14 cellular contexts compared by ENCODE assay signal in the genomic region with DNA sequence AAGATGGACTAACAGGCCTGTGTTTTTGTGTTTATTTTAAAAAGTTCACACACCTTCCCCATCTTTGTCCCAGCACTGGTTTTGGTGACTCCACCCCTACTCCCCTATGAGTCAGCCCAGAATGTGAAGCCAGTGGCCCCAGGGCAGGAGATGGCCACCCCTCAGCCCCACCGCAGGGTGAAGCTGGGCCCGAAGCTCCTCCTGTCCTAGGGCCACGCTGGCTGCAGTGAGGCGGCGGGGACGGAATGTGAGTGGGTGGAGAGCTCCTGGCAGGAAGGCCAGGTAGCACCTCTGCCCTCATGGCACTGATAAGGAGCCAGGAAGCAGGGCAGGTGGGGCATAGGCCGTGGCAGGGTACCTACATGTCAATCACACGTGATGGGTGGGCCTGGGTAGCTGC. TPM values are rescaled to one million over a fixed set of nuclear protein-coding genes. Genes with fewer than 3 reads are reported as not detected.
DNase-seq lines count a peak whose midpoint lies in the region; ATAC-seq and TF ChIP-seq lines count a peak whose summit lies in the region.
"Had no signal": no experiment of that assay in that cellular context is flagged by ENCODE, and none has a peak within 500 bp of the region (broad histone marks: within the 10 kb centered on the region; RNA-seq: fewer than 3 reads in every experiment).

No MANE protein-coding gene starts in this region.

- no peaks in the 10 kb centered on the region for H3K9me3 Mint-ChIP-seq in T-cell

- no peak for DNase-seq in cardiac muscle cell (ENCODE audit: low read depth in 1 of 2, low spot score in 1 of 2)
- DNase-seq in left ventricle myocardium inferior = no peak
- no peak for DNase-seq in T-cell
- DNase-seq in kidney tubule cell (ENCODE audit: low spot score) = peak; percentile 16
- DNase-seq in testis = no peak
- DNase-seq in C1 segment of cervical spinal cord (lab: John Stamatoyannopoulos, UW) = no peak
- DNase-seq: activated CD4-positive, alpha-beta T cell treated with anti-CD3 and anti-CD28 coated beads for 48 hours; NCI-H146; NCI-H510A; RPMI8226; T-helper 17 cell had no signal

- H3K27ac ChIP-seq in cardiac muscle cell (peak overlapping the region; percentile 60), left ventricle myocardium inferior (replicated peaks) (no peak overlapping the region), testis (no peak overlapping the region)

- peaks cover 7 to 22% (median 15%) of the 10 kb centered on the region in 3 donors for H3K4me1 Mint-ChIP-seq in T-cell

- H3K27me3 ChIP-seq in cardiac muscle cell = no peaks in the 10 kb centered on the region
- no peaks in the 10 kb centered on the region for H3K27me3 ChIP-seq in left ventricle myocardium inferior (ENCODE audit: low read depth)
- no peaks in the 10 kb centered on the region for H3K27me3 ChIP-seq in testis

- ATAC-seq in T-cell (replicated peaks in 1 of 4) (no peak), HG03565 (IDR thresholded peaks at IDR 0.05; ENCODE audit: unreplicated experiment) (no peak), HG03442 (IDR thresholded peaks at IDR 0.05; ENCODE audit: unreplicated experiment) (no peak)
- ATAC-seq: T-helper 17 cell had no signal

- H3K4me1 ChIP-seq in cardiac muscle cell (ENCODE audit: low read depth) = no peaks in the 10 kb centered on the region
- peaks cover 2% of the 10 kb centered on the region for H3K4me1 ChIP-seq in left ventricle myocardium inferior
- no peaks in the 10 kb centered on the region for H3K4me1 ChIP-seq in testis

- WGBS in testis, 2 donors = 82 to 85% methylated on average over 8 of the region's 8 CpGs

- H3K36me3 ChIP-seq in cardiac muscle cell (peaks cover 13% of the 10 kb centered on the region), left ventricle myocardium inferior (peaks cover 70% of the 10 kb centered on the region), testis (ENCODE audit: low read depth, missing control alignments) (no peaks in the 10 kb centered on the region)

- H3K36me3 Mint-ChIP-seq in T-cell = peaks cover 22% of the 10 kb centered on the region

- no peak overlapping the region for H3K4me3 Mint-ChIP-seq in T-cell
- H3K4me3 Mint-ChIP-seq: T-helper 17 cell had no signal

- no peak for TF ChIP-seq POLR2A in testis (IDR thresholded peaks at IDR 0.05)

- no peaks in the 10 kb centered on the region for H3K27me3 Mint-ChIP-seq in T-cell
- H3K27me3 Mint-ChIP-seq: T-helper 17 cell had no signal

- POLR2A ChIA-PET in T-cell (lab: Charles Lee) = interaction anchor here in 1 of 2 donors (0.6 kb wide), 1 partner anchor 176 kb away, joined by 4 read pairs; no protein-coding TSS in a partner anchor

- peak overlapping the region; percentile 11 to 43 for H3K27ac Mint-ChIP-seq in T-cell
- H3K27ac Mint-ChIP-seq: T-helper 17 cell had no signal

- CTCF ChIA-PET in T-cell (lab: Charles Lee) = interaction anchor here in 1 of 2 donors (0.5 kb wide), 1 partner anchor 53 kb away, joined by 8 read pairs; no protein-coding TSS in a partner anchor

- intact Hi-C loops in left ventricle myocardium inferior (cut with micrococcal nuclease) = no loop called here
- intact Hi-C loops in testis (cut with DNase I; ENCODE audit: low total_unique reads) = loop anchor here (10.0 kb wide), 1 partner anchor 345 kb away; no protein-coding TSS in a partner anchor

- H3K4me3 ChIP-seq in cardiac muscle cell (no peak overlapping the region), left ventricle myocardium inferior (no peak overlapping the region), testis (no peak overlapping the region)
- H3K4me3 ChIP-seq: skin epidermis had no signal

- H3K9me3 ChIP-seq in cardiac muscle cell (ENCODE audit: low read depth) (no peaks in the 10 kb centered on the region), left ventricle myocardium inferior (replicated peaks) (no peaks in the 10 kb centered on the region), testis (no peaks in the 10 kb centered on the region)

- TF ChIP-seq CTCF in cardiac muscle cell (IDR thresholded peaks at IDR 0.05; ENCODE audit: low read depth, low read length) (no peak), left ventricle myocardium inferior (IDR thresholded peaks at IDR 0.05; ENCODE audit: borderline replicate concordance) (no peak), testis (IDR thresholded peaks at IDR 0.05) (no peak)

RNA-seq across cellular contexts. Expression of gene SGSM3, which starts 39.9 kb away (rescaled TPM):
- total RNA-seq in cardiac muscle cell (85.2 and 96.0 TPM in 2 replicates), left ventricle myocardium inferior (40.4 TPM), T-cell (100 to 1,000 TPM in 3 of 5 donors, 10 to 100 TPM in 2; 89.4 to 116 (median 101) TPM), testis (10 to 100 TPM; 75.8 to 84.7 TPM)
- polyA plus RNA-seq in cardiac muscle cell (115 and 152 TPM in 2 replicates), testis (ENCODE audit: insufficient read depth, low read depth, low replicate concordance) (92.8 TPM)
